1 cellular context compared by ENCODE assay signal in genomic region chr1:240415532-240415931, GRCh38.
TF ChIP-seq lines count a peak whose summit lies in the region.

No MANE protein-coding gene starts in this region.

TF ChIP-seq in IMR-90, 13 proteins besides CTCF, POLR2A, EP300 and RAD21 (continued from another document):
- TF ChIP-seq USF2 (IDR thresholded peaks at IDR 0.05; ENCODE audit: low read depth, low read length) (no peak), CEBPB (IDR thresholded peaks at IDR 0.05; ENCODE audit: low read depth, low read length) (no peak), ELK1 (IDR thresholded peaks at IDR 0.05; ENCODE audit: borderline replicate concordance, low read depth, low read length) (no peak), FOS (IDR thresholded peaks at IDR 0.05; ENCODE audit: low read depth, low read length) (no peak), MAFK (IDR thresholded peaks at IDR 0.05; ENCODE audit: low read depth, low read length) (no peak)
